ENCODE assay signal across 8 cellular contexts in the genomic region with DNA sequence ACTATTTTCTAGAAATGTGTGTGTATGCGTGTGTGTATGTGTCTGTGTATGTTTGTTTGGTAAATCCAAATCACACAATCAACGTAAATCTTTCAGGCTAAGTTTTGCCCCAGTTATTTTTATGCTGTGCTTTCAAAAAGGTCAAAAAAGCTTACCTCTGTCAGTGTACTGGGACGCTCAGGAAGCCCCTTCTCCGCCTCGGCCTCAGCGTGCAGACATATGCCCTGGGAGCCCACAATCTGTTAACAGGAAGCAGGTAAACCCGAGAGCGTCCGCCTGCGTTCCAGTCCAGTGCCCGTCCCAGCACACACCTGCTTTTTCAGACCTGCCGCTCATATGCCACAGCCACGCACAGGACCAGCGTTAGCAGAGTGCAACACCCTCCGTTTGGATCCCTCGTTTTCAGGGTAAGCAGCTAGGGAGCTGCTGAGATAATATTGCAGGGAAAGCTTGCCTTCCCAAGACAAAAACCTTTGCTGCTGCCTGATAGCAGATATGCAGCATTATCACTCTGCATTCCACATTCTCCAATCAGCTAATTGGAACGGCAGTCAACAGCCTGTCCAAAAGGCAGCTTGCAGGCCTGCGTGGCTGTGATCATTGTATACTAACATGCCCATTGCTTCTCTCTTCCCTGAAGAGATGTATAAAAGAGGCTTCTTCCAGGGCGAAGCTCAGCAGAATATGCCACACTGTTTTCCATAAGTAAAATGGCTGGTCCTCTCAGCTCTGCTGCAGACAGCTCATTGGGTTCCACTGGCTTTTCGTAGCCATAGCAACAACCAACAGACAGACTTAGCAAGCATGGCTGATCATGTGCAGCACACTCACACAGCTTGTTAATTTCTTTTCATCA. TPM values are rescaled to one million over a fixed set of nuclear protein-coding genes. Genes with fewer than 3 reads are reported as not detected.
DNase-seq lines count a peak whose midpoint lies in the region; ATAC-seq, FAIRE-seq and TF ChIP-seq lines count a peak whose summit lies in the region.

Gene SORBS2, minus strand, starts transcription at position 686 of the 856 bp plus-strand sequence. CDS start 121,623 bp downstream, outside the sequence.

- H3K18ac ChIP-seq in H1 (ENCODE audit: extremely low read depth, low read length) = peak within 1 kb of the TSS; percentile 88

- H3K23me2 ChIP-seq in H1 (ENCODE audit: low read depth, low read length) = no peaks in the 10 kb centered on the region

- no peak within 1 kb of the TSS for H4K5ac ChIP-seq in H1 (ENCODE audit: insufficient read length, low read depth, low read length)

- CTCF ChIA-PET in H1 (lab: Charles Lee; ENCODE audit: partially characterized antibody) = interaction anchor here (0.8 to 1.1 kb wide), 3 partner anchors 24 to 210 kb away, joined by 3 to 5 read pairs (median 4); no protein-coding TSS in a partner anchor

- peak within 1 kb of the TSS; percentile 25 for H2BK120ac ChIP-seq in H1 (replicated peaks; ENCODE audit: low read depth, low read length)

- peak within 1 kb of the TSS; percentile 56 for H2AK5ac ChIP-seq in H1 (ENCODE audit: low read depth, low read length)

- H3K14ac ChIP-seq in H1 (ENCODE audit: insufficient read length) = no peak within 1 kb of the TSS

- TF ChIP-seq CTCF in H1 (IDR thresholded peaks at IDR 0.05; ENCODE audit: control extremely low read depth in 1 of 3, insufficient read depth in 1 of 3, low read depth in 1 of 3, low read length in 3 of 3) (no peak), uterus (IDR thresholded peaks at IDR 0.05) (no peak)

- peak; percentile 83 for ATAC-seq in HG03159 (IDR thresholded peaks at IDR 0.05; ENCODE audit: unreplicated experiment)

- TF ChIP-seq EP300 in H1 (IDR thresholded peaks at IDR 0.05; ENCODE audit: borderline replicate concordance in 1 of 2, low read depth in 2 of 2, low read length in 2 of 2) = no peak

- H3K23ac ChIP-seq in H1 (ENCODE audit: insufficient read length) = no peak within 1 kb of the TSS

- H3K27me3 ChIP-seq in H1 (replicated peaks in 1 of 4; ENCODE audit: control insufficient read depth in 3 of 4, extremely low read depth in 1 of 4, insufficient read depth in 3 of 4, low read length in 3 of 4) (no peaks in the 10 kb centered on the region), uterus (no peaks in the 10 kb centered on the region)

- peak within 1 kb of the TSS; percentile 97 for H2AFZ ChIP-seq in H1 (ENCODE audit: low read length)

- peak within 1 kb of the TSS; percentile 7; the same call in 1 of the 2 replicates for H2BK5ac ChIP-seq in H1 (ENCODE audit: low read depth, low read length)

- H3K79me2 ChIP-seq in H1 (ENCODE audit: control insufficient read depth in 1 of 2, insufficient read depth in 2 of 2, low read length in 2 of 2) = no peaks in the 10 kb centered on the region

- H3K9me3 ChIP-seq in H1 (ENCODE audit: insufficient read depth in 2 of 2, low read depth in 1 of 2, low read length in 1 of 2) (no peaks in the 10 kb centered on the region), uterus (no peaks in the 10 kb centered on the region)

- H3K4me3 ChIP-seq in H1 (ENCODE audit: extremely low read depth in 1 of 4, insufficient read depth in 2 of 4, low read depth in 3 of 4, low read length in 4 of 4) = no peak within 1 kb of the TSS
- peak within 1 kb of the TSS in 1 of 2 donors; percentile 33 for H3K4me3 ChIP-seq in uterus

- no peak within 1 kb of the TSS for H3K56ac ChIP-seq in H1 (replicated peaks; ENCODE audit: insufficient read length, low read depth, low read length)

- intact Hi-C loops in uterus (cut with DNase I; ENCODE audit: low total_unique reads) = no loop called here

- H3K9ac ChIP-seq in H1 (replicated peaks in 1 of 4; ENCODE audit: extremely low read depth in 1 of 4, low read depth in 3 of 4, low read length in 3 of 4) = no peak within 1 kb of the TSS

- DNase-seq in A172 (ENCODE audit: low spot score) (peak; percentile 5), NCI-H69 (lab: John Stamatoyannopoulos, UW) (peak; percentile 49), H1 (ENCODE audit: low read depth in 1 of 2, low spot score in 2 of 2) (no peak), mesenteric fat pad (ENCODE audit: low spot score) (no peak), uterus (no peak), RKO (ENCODE audit: low spot score) (no peak)

- H2BK12ac ChIP-seq in H1 (ENCODE audit: low read depth, low read length) = peak within 1 kb of the TSS; percentile 98

- POLR2A ChIA-PET in H1 (lab: Charles Lee; ENCODE audit: partially characterized antibody) = interaction anchor here (0.6 to 1.2 kb wide), 4 partner anchors 9 to 104 kb away, joined by 3 to 4 read pairs (median 3); no protein-coding TSS in a partner anchor

- H3K79me1 ChIP-seq in H1 (ENCODE audit: low read depth, low read length) = no peaks in the 10 kb centered on the region

- no peak within 1 kb of the TSS for H3K27ac ChIP-seq in H1 (ENCODE audit: low read depth, low read length)
- no peak within 1 kb of the TSS for H3K27ac ChIP-seq in uterus

- peak within 1 kb of the TSS; percentile 18 for H4K91ac ChIP-seq in H1 (replicated peaks; ENCODE audit: insufficient read length, low read length)

- H2BK15ac ChIP-seq in H1 (ENCODE audit: low read length) = peak within 1 kb of the TSS; percentile 95; the same call in 1 of the 2 replicates

- H4K8ac ChIP-seq in H1 (ENCODE audit: extremely low read depth, insufficient read depth, low read length) = no peak within 1 kb of the TSS; the same call in 1 of the 2 replicates

- peak; percentile 20 for TF ChIP-seq POLR2A in GM19099 (IDR thresholded peaks at IDR 0.05; ENCODE audit: extremely low read depth, insufficient read length, low read depth)
- TF ChIP-seq POLR2A in H1 (IDR thresholded peaks at IDR 0.05; ENCODE audit: control extremely low read depth in 1 of 2, low read depth in 2 of 2, low read length in 2 of 2) = no peak
- TF ChIP-seq POLR2A in uterus (IDR thresholded peaks at IDR 0.05) = no peak

- peak within 1 kb of the TSS; percentile 17 to 38 for H3K4me2 ChIP-seq in H1 (ENCODE audit: insufficient read depth in 1 of 2, low read depth in 2 of 2, low read length in 2 of 2)

- no peaks in the 10 kb centered on the region for H4K20me1 ChIP-seq in H1 (replicated peaks in 1 of 2; ENCODE audit: control insufficient read depth in 1 of 2, insufficient read depth in 2 of 2, low read length in 2 of 2)

- FAIRE-seq in H1 (lab: Jason Lieb, UNC) = peak; percentile 79

- peak within 1 kb of the TSS; percentile 50; the same call in 1 of the 2 replicates for H2BK20ac ChIP-seq in H1 (ENCODE audit: low read length)

- peak within 1 kb of the TSS; percentile 34 for H3K4ac ChIP-seq in H1 (replicated peaks; ENCODE audit: insufficient read length, low read depth, low read length)

- WGBS in H1 (ENCODE audit: extremely low coverage in 1 of 2, insufficient coverage in 1 of 2, insufficient read length in 1 of 2, insufficient replicate concordance in 2 of 2, low coverage in 1 of 2, low lambda C conversion rate in 2 of 2, missing lambda C conversion rate in 1 of 2), 2 experiments = 79% methylated on average over 20 of the region's 20 CpGs; no CpG with 5 or more reads in 1 of the 2 experiments

- H3K36me3 ChIP-seq in H1 (ENCODE audit: control insufficient read depth in 2 of 4, insufficient read depth in 4 of 4, low read length in 3 of 4) (no peaks in the 10 kb centered on the region), uterus (no peaks in the 10 kb centered on the region)

- no peak for TF ChIP-seq RAD21 in H1 (IDR thresholded peaks at IDR 0.05 in 1 of 2, conservative IDR thresholded peaks at IDR 0.05 in 1 of 2; ENCODE audit: low read depth in 2 of 2, low read length in 2 of 2)

- H3K4me1 ChIP-seq in H1 (replicated peaks in 1 of 4; ENCODE audit: control insufficient read depth in 3 of 4, insufficient read depth in 4 of 4, low read length in 3 of 4) (peaks cover 5 to 18% (median 12%) of the 10 kb centered on the region in 4 experiments; a peak in 6 of 7 replicates), uterus (no peaks in the 10 kb centered on the region)

TF ChIP-seq in H1, 55 proteins besides CTCF, POLR2A, EP300 and RAD21:
- TF ChIP-seq SP4 (IDR thresholded peaks at IDR 0.05; ENCODE audit: low read length) (no peak), YY1 (IDR thresholded peaks at IDR 0.05; ENCODE audit: low read depth, low read length) (peak; percentile 53; the same call in 1 of the 2 replicates), JUN (IDR thresholded peaks at IDR 0.05; ENCODE audit: low read depth, low read length) (no peak), POU5F1 (IDR thresholded peaks at IDR 0.05; ENCODE audit: low read depth, low read length) (no peak)

RNA-seq across cellular contexts. Expression of gene SORBS2, which starts in this region (rescaled TPM):
- total RNA-seq in A172 (2014; rRNA removed; shearing (Covaris generic)) = 9.3 and 14.2 TPM in 2 replicates
- 73.0 and 75.8 TPM in 2 replicates for total RNA-seq in H1 (2021; fragmentation: NEBNext Ultra II Directional; extraction: Animal tissue kit (Norgen Biotek cat#: 25700))
- polyA plus RNA-seq in H1 (2011; rRNA removed) = 37.4 and 87.1 TPM in 2 replicates
- 34.5 TPM for polyA plus RNA-seq in H1 (2011; cell fraction: cytosol; rRNA removed)
- 96.7 TPM for polyA plus RNA-seq in H1 (2011; cell fraction: nucleus; rRNA removed)
- polyA plus RNA-seq in H1 (2012, experiment 1 of 2) = 46.3 to 72.9 TPM (median 63.2 TPM) in 4 replicates
- 12.5 TPM for polyA plus RNA-seq in H1 (2012, experiment 2 of 2)
- 80.9 TPM for polyA plus RNA-seq in H1 (2013, experiment 1 of 2)
- 79.9 TPM for polyA plus RNA-seq in H1 (2013, experiment 2 of 2)
- polyA minus RNA-seq in H1 (2011; rRNA and poly(A)+ RNA removed) = 136 and 328 TPM in 2 replicates
- 49.0 TPM for polyA minus RNA-seq in H1 (2011; cell fraction: cytosol; rRNA and poly(A)+ RNA removed)
- 200 TPM for polyA minus RNA-seq in H1 (2011; cell fraction: nucleus; rRNA and poly(A)+ RNA removed)
- 17.5 TPM for total RNA-seq in mesenteric fat pad
- 100 to 1,000 TPM in 1 of 4 donors, 10 to 100 TPM in 3; 21.5 to 118 (median 29.5) TPM for total RNA-seq in uterus

Comparison
In these comparisons a context has a peak if more than half of its experiments do, and no peak if none do; other contexts are left out.
1. DNase-seq: peak in A172 (single experiment) and NCI-H69 (single experiment); none in H1 (0 of 2), mesenteric fat pad (single experiment), uterus (0 of 2) and RKO (single experiment).